In genomic region chr2:37886745-37887144, GRCh38 we compare ENCODE assay signal across 24 cellular contexts. TPM values are rescaled to one million over a fixed set of nuclear protein-coding genes. Genes with fewer than 3 reads are reported as not detected.
DNase-seq lines count a peak whose midpoint lies in the region; ATAC-seq and TF ChIP-seq lines count a peak whose summit lies in the region.
"Had no signal": no experiment of that assay in that cellular context is flagged by ENCODE, and none has a peak within 500 bp of the region (broad histone marks: within the 10 kb centered on the region; RNA-seq: fewer than 3 reads in every experiment).

No MANE protein-coding gene starts in this region.

- no peaks in the 10 kb centered on the region for H3K36me3 ChIP-seq in left lung
- H3K36me3 ChIP-seq in SJCRH30, result no peaks in the 10 kb centered on the region
- H3K36me3 ChIP-seq: HAP-1, tibial artery, WERI-Rb-1 had no signal

- in situ Hi-C loops in ACHN (cut with HindIII; ENCODE audit: low pct_ligation_motif_present, low pct_unique_long_range_greater_than_20kb, low sequenced_read_pairs), result no loop called here

- no peaks in the 10 kb centered on the region for H3K27me3 ChIP-seq in left lung
- no peaks in the 10 kb centered on the region for H3K27me3 ChIP-seq in SJCRH30
- H3K27me3 ChIP-seq: tibial artery had no signal

- ATAC-seq in left lung, result peak; percentile 28
- no peak for ATAC-seq in natural killer cell treated with Interleukin-12 subunit alpha and Interleukin-12 subunit beta and Interleukin-15 and Interleukin-18, amount 100 ng/mL, for 72 hours
- ATAC-seq: left cardiac atrium; stimulated activated naive CD8-positive, alpha-beta T cell treated with anti-CD3 and anti-CD28 coated beads, Interleukin-15, Interleukin-2, amounts not matched to agents 100 U/mL and 50 U/mL, for 24 hours; T-helper 17 cell had no signal

- H3K4me3 ChIP-seq in cardiac fibroblast (replicated peaks in 1 of 2; ENCODE audit: low read depth in 2 of 2, low read length in 2 of 2) (no peak overlapping the region), left lung (no peak overlapping the region), SJCRH30 (no peak overlapping the region)
- H3K4me3 ChIP-seq: dorsolateral prefrontal cortex, HAP-1, tibial artery had no signal

- no peak overlapping the region for H3K27ac Mint-ChIP-seq in natural killer cell treated with Interleukin-12 subunit alpha and Interleukin-12 subunit beta and Interleukin-15 and Interleukin-18, amount 100 ng/mL, for 72 hours
- H3K27ac Mint-ChIP-seq: progenitor cell of endocrine pancreas, T-helper 17 cell had no signal

- H3K9me3 Mint-ChIP-seq in natural killer cell treated with Interleukin-12 subunit alpha and Interleukin-12 subunit beta and Interleukin-15 and Interleukin-18, amount 100 ng/mL, for 72 hours, result no peaks in the 10 kb centered on the region

- TF ChIP-seq CTCF in cardiac fibroblast (IDR thresholded peaks at IDR 0.05; ENCODE audit: low read depth, low read length) (no peak), left lung (IDR thresholded peaks at IDR 0.05) (no peak)

- H3K9me3 ChIP-seq in left lung (no peaks in the 10 kb centered on the region), SJCRH30 (replicated peaks) (no peaks in the 10 kb centered on the region)
- H3K9me3 ChIP-seq: HAP-1, tibial artery had no signal

- H3K27me3 Mint-ChIP-seq in natural killer cell treated with Interleukin-12 subunit alpha and Interleukin-12 subunit beta and Interleukin-15 and Interleukin-18, amount 100 ng/mL, for 72 hours, result peaks cover 11 to 19% of the 10 kb centered on the region in 2 donors

- H3K4me3 Mint-ChIP-seq in natural killer cell treated with Interleukin-12 subunit alpha and Interleukin-12 subunit beta and Interleukin-15 and Interleukin-18, amount 100 ng/mL, for 72 hours, result no peak overlapping the region
- H3K4me3 Mint-ChIP-seq: T-helper 17 cell had no signal

- intact Hi-C loops in left lung (cut with DNase I), result no loop called here

- H3K27ac ChIP-seq in left lung (no peak overlapping the region), SJCRH30 (no peak overlapping the region)
- H3K27ac ChIP-seq: dorsolateral prefrontal cortex, tibial artery, WERI-Rb-1 had no signal

- peaks cover 6 to 10% of the 10 kb centered on the region in 2 donors for H3K4me1 Mint-ChIP-seq in natural killer cell treated with Interleukin-12 subunit alpha and Interleukin-12 subunit beta and Interleukin-15 and Interleukin-18, amount 100 ng/mL, for 72 hours (ENCODE audit: low read depth in 2 of 2)

- H3K36me3 Mint-ChIP-seq in natural killer cell treated with Interleukin-12 subunit alpha and Interleukin-12 subunit beta and Interleukin-15 and Interleukin-18, amount 100 ng/mL, for 72 hours, result no peaks in the 10 kb centered on the region

- peaks cover 0 to 11% of the 10 kb centered on the region in 2 donors for H3K4me1 ChIP-seq in left lung
- H3K4me1 ChIP-seq in SJCRH30, result no peaks in the 10 kb centered on the region
- H3K4me1 ChIP-seq: HAP-1, tibial artery had no signal

- DNase-seq in Daoy (ENCODE audit: low read depth), result peak; percentile 36
- DNase-seq in M059J (ENCODE audit: low read depth), result peak; percentile 74
- DNase-seq in cardiac fibroblast (ENCODE audit: low read depth in 2 of 2), result peak; percentile 47 to 64
- no peak for DNase-seq in left lung
- DNase-seq in SJCRH30, result no peak
- no peak for DNase-seq in natural killer cell treated with Interleukin-12 subunit alpha and Interleukin-12 subunit beta and Interleukin-15 and Interleukin-18, amount 100 ng/mL, for 72 hours (ENCODE audit: low spot score)
- no peak for DNase-seq in ACHN
- DNase-seq in NCI-H1436 (lab: John Stamatoyannopoulos, UW), result no peak
- DNase-seq: activated CD4-positive, alpha-beta T cell treated with anti-CD3 and anti-CD28 coated beads, Interleukin-2, amount 50 U/mL, for 4 hours; activated gamma-delta T cell; AML-193; central memory CD4-positive, alpha-beta T cell; dorsolateral prefrontal cortex; left cardiac atrium; NCI-H146; NCI-H774; OCI-M1; stimulated activated CD4-positive, alpha-beta T cell treated with anti-CD3 and anti-CD28 coated beads, Interleukin-4, amount 100 ng/mL, for 1 hour; stimulated activated naive CD8-positive, alpha-beta T cell treated with anti-CD3 and anti-CD28 coated beads, Interleukin-15, Interleukin-2, amounts not matched to agents 100 U/mL and 50 U/mL, for 24 hours; T-helper 17 cell; tibial artery; WERI-Rb-1 had no signal

RNA-seq across cellular contexts. Expression of gene RMDN2, which starts 38.3 kb away (rescaled TPM):
- total RNA-seq in Daoy (2014; rRNA removed; shearing (Covaris generic)), result 7.4 and 11.4 TPM in 2 replicates
- total RNA-seq in M059J (2014; rRNA removed; shearing (Covaris generic)), result 3.1 and 5.1 TPM in 2 replicates
- 10 to 100 TPM; 16.4 to 17.8 TPM for total RNA-seq in left lung
- 1.5 and 2.1 TPM in 2 replicates for total RNA-seq in SJCRH30 (2014; rRNA removed; shearing (Covaris generic))
- 1 to 10 TPM; 3.2 to 5.5 TPM for total RNA-seq in natural killer cell treated with Interleukin-12 subunit alpha and Interleukin-12 subunit beta and Interleukin-15 and Interleukin-18, amount 100 ng/mL, for 72 hours

Comparison
In these comparisons a context has a peak if more than half of its experiments do, and no peak if none do; other contexts are left out.
1. DNase-seq: peak in Daoy (single experiment), M059J (single experiment) and cardiac fibroblast (2 of 2); none in left lung (0 of 2), SJCRH30 (0 of 2), natural killer cell treated with Interleukin-12 subunit alpha and Interleukin-12 subunit beta and Interleukin-15 and Interleukin-18, amount 100 ng/mL, for 72 hours (single experiment), ACHN (single experiment) and NCI-H1436 (single experiment).